11 cellular contexts compared by ENCODE assay signal in genomic region chr1:222798111-222798510, GRCh38. TPM values are rescaled to one million over a fixed set of nuclear protein-coding genes. Genes with fewer than 3 reads are reported as not detected.
DNase-seq lines count a peak whose midpoint lies in the region; ATAC-seq and TF ChIP-seq lines count a peak whose summit lies in the region.
"Had no signal": no experiment of that assay in that cellular context is flagged by ENCODE, and none has a peak within 500 bp of the region (broad histone marks: within the 10 kb centered on the region; RNA-seq: fewer than 3 reads in every experiment).

No MANE protein-coding gene starts in this region.

- H3K27me3 Mint-ChIP-seq in activated CD4-positive, alpha-beta T cell treated with anti-CD3 and anti-CD28 coated beads, Interleukin-2, amount 10 ng/mL, durations not matched to agents 7 days and 5 days, result peaks cover 14% of the 10 kb centered on the region
- H3K27me3 Mint-ChIP-seq in activated CD4-positive, alpha-beta T cell treated with anti-CD3 and anti-CD28 coated beads, Interleukin-2, amount 10 ng/mL, durations not matched to agents 24 days and 14 days, result peaks cover 15% of the 10 kb centered on the region
- H3K27me3 Mint-ChIP-seq in stimulated activated memory B cell treated with anti-CD40 and anti-IgM and Interleukin-4, amounts not matched to agents 10 μg/mL and 1 μg/mL and 100 μg/mL, for 72 hours, result no peaks in the 10 kb centered on the region

- H3K9me3 ChIP-seq in PC-3 (ENCODE audit: low read length), result no peaks in the 10 kb centered on the region
- H3K9me3 ChIP-seq: prostate gland had no signal

- no peak overlapping the region for H3K4me3 ChIP-seq in PC-3 (ENCODE audit: low read length)
- H3K4me3 ChIP-seq: prostate gland had no signal

- POLR2A ChIA-PET in activated CD4-positive, alpha-beta T cell treated with anti-CD3 and anti-CD28 coated beads, Interleukin-2, amount 10 ng/mL, durations not matched to agents 7 days and 5 days (lab: Charles Lee), result no interaction called here
- POLR2A ChIA-PET in PC-3 (lab: Charles Lee; ENCODE audit: unreplicated experiment), result interaction anchor here (0.5 to 0.6 kb wide), 3 partner anchors 11 to 206 kb away, joined by 7 to 11 read pairs (median 8); no protein-coding TSS in a partner anchor

- H3K4me2 ChIP-seq in PC-3 (ENCODE audit: low read length), result peak overlapping the region; percentile 10

- peaks cover 24% of the 10 kb centered on the region for H3K4me1 Mint-ChIP-seq in activated CD4-positive, alpha-beta T cell treated with anti-CD3 and anti-CD28 coated beads, Interleukin-2, amount 10 ng/mL, durations not matched to agents 7 days and 5 days
- H3K4me1 Mint-ChIP-seq in activated CD4-positive, alpha-beta T cell treated with anti-CD3 and anti-CD28 coated beads, Interleukin-2, amount 10 ng/mL, durations not matched to agents 24 days and 14 days, result peaks cover 9% of the 10 kb centered on the region
- H3K4me1 Mint-ChIP-seq in stimulated activated memory B cell treated with anti-CD40 and anti-IgM and Interleukin-4, amounts not matched to agents 10 μg/mL and 1 μg/mL and 100 μg/mL, for 72 hours, result peaks cover 18% of the 10 kb centered on the region

- H3K27ac ChIP-seq in PC-3 (ENCODE audit: low read length), result no peak overlapping the region

- no peak for TF ChIP-seq CTCF in PC-3 (conservative IDR thresholded peaks at IDR 0.05; ENCODE audit: low read depth, low read length)

- peak overlapping the region; percentile 61 for H3K27ac Mint-ChIP-seq in activated CD4-positive, alpha-beta T cell treated with anti-CD3 and anti-CD28 coated beads, Interleukin-2, amount 10 ng/mL, durations not matched to agents 7 days and 5 days
- no peak overlapping the region for H3K27ac Mint-ChIP-seq in activated CD4-positive, alpha-beta T cell treated with anti-CD3 and anti-CD28 coated beads, Interleukin-2, amount 10 ng/mL, durations not matched to agents 24 days and 14 days
- H3K27ac Mint-ChIP-seq in stimulated activated memory B cell treated with anti-CD40 and anti-IgM and Interleukin-4, amounts not matched to agents 10 μg/mL and 1 μg/mL and 100 μg/mL, for 72 hours, result peak overlapping the region; percentile 42

- no TSS peak for BruUV-seq in PC-3 (replicated peaks; lab: Mats Ljungman, UMichigan)

- H3K9ac ChIP-seq in PC-3 (ENCODE audit: low read length), result no peak overlapping the region

- CTCF ChIA-PET in activated CD4-positive, alpha-beta T cell treated with anti-CD3 and anti-CD28 coated beads, Interleukin-2, amount 10 ng/mL, durations not matched to agents 7 days and 5 days (lab: Charles Lee), result interaction anchor here (0.6 to 1.1 kb wide), 8 partner anchors 14 to 1345 kb away, joined by 3 to 5 read pairs (median 4); no protein-coding TSS in a partner anchor
- CTCF ChIA-PET in PC-3 (lab: Charles Lee), result interaction anchor here (0.5 to 1.0 kb wide), 8 partner anchors 59 to 874 kb away, joined by 3 to 22 read pairs (median 8); no protein-coding TSS in a partner anchor

- H3K4me3 Mint-ChIP-seq in activated CD4-positive, alpha-beta T cell treated with anti-CD3 and anti-CD28 coated beads, Interleukin-2, amount 10 ng/mL, durations not matched to agents 7 days and 5 days, result no peak overlapping the region
- no peak overlapping the region for H3K4me3 Mint-ChIP-seq in activated CD4-positive, alpha-beta T cell treated with anti-CD3 and anti-CD28 coated beads, Interleukin-2, amount 10 ng/mL, durations not matched to agents 24 days and 14 days
- H3K4me3 Mint-ChIP-seq in stimulated activated memory B cell treated with anti-CD40 and anti-IgM and Interleukin-4, amounts not matched to agents 10 μg/mL and 1 μg/mL and 100 μg/mL, for 72 hours, result no peak overlapping the region

- DNase-seq in activated CD4-positive, alpha-beta T cell treated with anti-CD3 and anti-CD28 coated beads, Interleukin-2, amount 10 ng/mL, durations not matched to agents 7 days and 5 days, result no peak
- DNase-seq in activated CD4-positive, alpha-beta T cell treated with anti-CD3 and anti-CD28 coated beads, Interleukin-2, amount 10 ng/mL, durations not matched to agents 24 days and 14 days, result no peak
- DNase-seq in PC-3, result peak; percentile 95
- DNase-seq in GDM1 (lab: John Stamatoyannopoulos, UW), result no peak
- no peak for DNase-seq in posterior cingulate gyrus
- DNase-seq: NCI-H526 had no signal

- H3K4me1 ChIP-seq in PC-3 (ENCODE audit: insufficient read depth, low read length), result peaks cover 9% of the 10 kb centered on the region
- H3K4me1 ChIP-seq: prostate gland had no signal

- no peaks in the 10 kb centered on the region for H4K20me1 ChIP-seq in PC-3 (ENCODE audit: low read length)

- ATAC-seq in PC-3 (peak; percentile 90), esophagus mucosa (peak; percentile 90), HG02852 (IDR thresholded peaks at IDR 0.05; ENCODE audit: unreplicated experiment) (no peak)
- ATAC-seq in stimulated activated memory B cell treated with anti-CD40 and anti-IgM and Interleukin-4, amounts not matched to agents 10 μg/mL and 1 μg/mL and 100 μg/mL, for 72 hours, result peak; percentile 91
- ATAC-seq: left lobe of liver had no signal

- no peaks in the 10 kb centered on the region for H3K36me3 Mint-ChIP-seq in activated CD4-positive, alpha-beta T cell treated with anti-CD3 and anti-CD28 coated beads, Interleukin-2, amount 10 ng/mL, durations not matched to agents 7 days and 5 days (ENCODE audit: low read depth)
- no peaks in the 10 kb centered on the region for H3K36me3 Mint-ChIP-seq in activated CD4-positive, alpha-beta T cell treated with anti-CD3 and anti-CD28 coated beads, Interleukin-2, amount 10 ng/mL, durations not matched to agents 24 days and 14 days (ENCODE audit: low read depth)
- no peaks in the 10 kb centered on the region for H3K36me3 Mint-ChIP-seq in stimulated activated memory B cell treated with anti-CD40 and anti-IgM and Interleukin-4, amounts not matched to agents 10 μg/mL and 1 μg/mL and 100 μg/mL, for 72 hours

- no peaks in the 10 kb centered on the region for H3F3A ChIP-seq in PC-3 (ENCODE audit: low read length, unreplicated experiment)

- no peaks in the 10 kb centered on the region for H3K9me2 ChIP-seq in PC-3 (replicated peaks; ENCODE audit: low read length)

- H3K27me3 ChIP-seq in PC-3 (ENCODE audit: low read length), result no peaks in the 10 kb centered on the region

- no peak overlapping the region for H2AFZ ChIP-seq in PC-3 (ENCODE audit: low read length)

- intact Hi-C loops in activated CD4-positive, alpha-beta T cell treated with anti-CD3 and anti-CD28 coated beads, Interleukin-2, amount 10 ng/mL, durations not matched to agents 24 days and 14 days (cut with micrococcal nuclease), result no loop called here
- intact Hi-C loops in PC-3 (cut with micrococcal nuclease) (loop anchor here (2.0 to 10.0 kb wide), 2 partner anchors 17 to 887 kb away; partner anchors contain the start of gene DISP1), posterior cingulate gyrus (cut with DNase I) (no loop called here)

- H3K36me3 ChIP-seq in PC-3 (ENCODE audit: low read depth, low read length), result no peaks in the 10 kb centered on the region
- H3K36me3 ChIP-seq: prostate gland had no signal

- no peaks in the 10 kb centered on the region for H3K79me2 ChIP-seq in PC-3 (ENCODE audit: low read length)

- H3K9me3 Mint-ChIP-seq in activated CD4-positive, alpha-beta T cell treated with anti-CD3 and anti-CD28 coated beads, Interleukin-2, amount 10 ng/mL, durations not matched to agents 7 days and 5 days, result no peaks in the 10 kb centered on the region
- H3K9me3 Mint-ChIP-seq in activated CD4-positive, alpha-beta T cell treated with anti-CD3 and anti-CD28 coated beads, Interleukin-2, amount 10 ng/mL, durations not matched to agents 24 days and 14 days, result no peaks in the 10 kb centered on the region
- H3K9me3 Mint-ChIP-seq in stimulated activated memory B cell treated with anti-CD40 and anti-IgM and Interleukin-4, amounts not matched to agents 10 μg/mL and 1 μg/mL and 100 μg/mL, for 72 hours, result no peaks in the 10 kb centered on the region

RNA-seq across cellular contexts. Expression of gene DISP1, which starts 16.7 kb away (rescaled TPM):
- 1 to 10 TPM; 2.3 to 2.9 TPM for total RNA-seq in activated CD4-positive, alpha-beta T cell treated with anti-CD3 and anti-CD28 coated beads, Interleukin-2, amount 10 ng/mL, durations not matched to agents 7 days and 5 days
- 1.3 and 2.0 TPM in 2 replicates for total RNA-seq in activated CD4-positive, alpha-beta T cell treated with anti-CD3 and anti-CD28 coated beads, Interleukin-2, amount 10 ng/mL, durations not matched to agents 24 days and 14 days
- total RNA-seq in PC-3 (2014; rRNA removed), result 0.63 and 1.3 TPM in 2 replicates
- total RNA-seq in esophagus mucosa, result 1.4 TPM
